1 cellular context compared by ENCODE assay signal in genomic region chr4:98995183-98996055, GRCh38.
TF ChIP-seq lines count a peak whose summit lies in the region.

METAP1 (plus strand) TSS chr4:98995721; CDS start chr4:98995754, 33 bp downstream.

TF ChIP-seq in HEK293, 187 proteins besides CTCF, POLR2A, EP300 and RAD21 (continued from another document):
- TF ChIP-seq PRDM10 (tag by site-specific recombination; IDR thresholded peaks at IDR 0.05) (peak; percentile 50; the same call in 1 of the 2 replicates), SP3 (tag by site-specific recombination; IDR thresholded peaks at IDR 0.05) (peak; percentile 75), YY2 (tag by site-specific recombination; IDR thresholded peaks at IDR 0.05) (peak; percentile 62; the same call in 1 of the 2 replicates), ZBTB1 (tag by site-specific recombination; IDR thresholded peaks at IDR 0.05) (peak; percentile 45; the same call in 1 of the 2 replicates), ZNF335 (tag by site-specific recombination; conservative IDR thresholded peaks at IDR 0.05) (peak; percentile 43), ZNF341 (tag by site-specific recombination; IDR thresholded peaks at IDR 0.05; ENCODE audit: low read depth) (peak; percentile 99)
- TF ChIP-seq, protein P1, sequence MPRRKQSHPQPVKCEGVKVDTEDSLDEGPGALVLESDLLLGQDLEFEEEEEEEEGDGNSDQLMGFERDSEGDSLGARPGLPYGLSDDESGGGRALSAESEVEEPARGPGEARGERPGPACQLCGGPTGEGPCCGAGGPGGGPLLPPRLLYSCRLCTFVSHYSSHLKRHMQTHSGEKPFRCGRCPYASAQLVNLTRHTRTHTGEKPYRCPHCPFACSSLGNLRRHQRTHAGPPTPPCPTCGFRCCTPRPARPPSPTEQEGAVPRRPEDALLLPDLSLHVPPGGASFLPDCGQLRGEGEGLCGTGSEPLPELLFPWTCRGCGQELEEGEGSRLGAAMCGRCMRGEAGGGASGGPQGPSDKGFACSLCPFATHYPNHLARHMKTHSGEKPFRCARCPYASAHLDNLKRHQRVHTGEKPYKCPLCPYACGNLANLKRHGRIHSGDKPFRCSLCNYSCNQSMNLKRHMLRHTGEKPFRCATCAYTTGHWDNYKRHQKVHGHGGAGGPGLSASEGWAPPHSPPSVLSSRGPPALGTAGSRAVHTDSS (tag by site-specific recombination; IDR thresholded peaks at IDR 0.05) = peak; percentile 57
- TF ChIP-seq, protein P2, sequence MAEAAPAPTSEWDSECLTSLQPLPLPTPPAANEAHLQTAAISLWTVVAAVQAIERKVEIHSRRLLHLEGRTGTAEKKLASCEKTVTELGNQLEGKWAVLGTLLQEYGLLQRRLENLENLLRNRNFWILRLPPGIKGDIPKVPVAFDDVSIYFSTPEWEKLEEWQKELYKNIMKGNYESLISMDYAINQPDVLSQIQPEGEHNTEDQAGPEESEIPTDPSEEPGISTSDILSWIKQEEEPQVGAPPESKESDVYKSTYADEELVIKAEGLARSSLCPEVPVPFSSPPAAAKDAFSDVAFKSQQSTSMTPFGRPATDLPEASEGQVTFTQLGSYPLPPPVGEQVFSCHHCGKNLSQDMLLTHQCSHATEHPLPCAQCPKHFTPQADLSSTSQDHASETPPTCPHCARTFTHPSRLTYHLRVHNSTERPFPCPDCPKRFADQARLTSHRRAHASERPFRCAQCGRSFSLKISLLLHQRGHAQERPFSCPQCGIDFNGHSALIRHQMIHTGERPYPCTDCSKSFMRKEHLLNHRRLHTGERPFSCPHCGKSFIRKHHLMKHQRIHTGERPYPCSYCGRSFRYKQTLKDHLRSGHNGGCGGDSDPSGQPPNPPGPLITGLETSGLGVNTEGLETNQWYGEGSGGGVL (tag by site-specific recombination; IDR thresholded peaks at IDR 0.05) = peak; percentile 91
